ENCODE assay signal across 29 cellular contexts in the genomic region with DNA sequence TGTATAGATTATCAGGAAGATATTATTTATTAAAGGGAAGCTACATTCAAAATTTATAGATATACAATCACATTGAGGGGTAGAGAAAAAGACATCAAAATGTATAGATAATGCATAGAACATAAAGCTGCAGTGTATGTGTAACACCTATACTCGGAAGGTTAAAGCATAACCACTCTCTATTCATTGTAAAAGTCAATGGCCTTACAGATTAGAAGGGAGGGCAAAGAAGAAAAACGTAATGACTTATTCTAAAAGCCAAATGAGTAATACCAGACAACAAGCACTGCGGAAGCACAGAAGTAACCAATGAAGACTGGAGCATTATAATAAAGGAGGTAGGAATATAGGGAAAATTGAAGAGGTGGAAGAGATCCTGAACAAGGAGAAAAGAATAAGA.
"Had no signal": no experiment of that assay in that cellular context is flagged by ENCODE, and none has a peak within 500 bp of the region (broad histone marks: within the 10 kb centered on the region; RNA-seq: fewer than 3 reads in every experiment).

No MANE protein-coding gene starts in this region.

- H3K4me1 Mint-ChIP-seq: WTC11 had no signal

- H3K9me3 Mint-ChIP-seq: activated naive CD4-positive, alpha-beta T cell treated with anti-CD3 and anti-CD28 coated beads, Interleukin-2, amount 50 U/mL, for 72 hours; activated T-helper 1 cell treated with anti-CD3 and anti-CD28 coated beads, Interleukin-12 subunit alpha, Interleukin-12 subunit beta, Interleukin-2, Interleukin-4 antibody, amounts not matched to agents 30 ng/mL and 10 ng/mL and 1 ng/mL, durations not matched to agents 14 hours and 24 hours and 36 hours; nephron progenitor cell; stimulated activated naive CD8-positive, alpha-beta T cell treated with anti-CD3 and anti-CD28 coated beads, Interleukin-15, amount 100 ng/mL, for 72 hours; type B pancreatic cell; WTC11 had no signal

- H3K27me3 ChIP-seq: adrenal gland, body of pancreas, dorsolateral prefrontal cortex, ovary, uterus had no signal

- H3K4me1 ChIP-seq: adrenal gland, body of pancreas, uterus had no signal

- H3K27ac ChIP-seq: adrenal gland, body of pancreas, coronary artery, left ventricle myocardium inferior, ovary, skin epidermis, uterus had no signal

- H3K27ac Mint-ChIP-seq: activated T-helper 1 cell treated with anti-CD3 and anti-CD28 coated beads, Interleukin-12 subunit alpha, Interleukin-12 subunit beta, Interleukin-2, Interleukin-4 antibody, amounts not matched to agents 30 ng/mL and 10 ng/mL and 1 ng/mL, durations not matched to agents 14 hours and 24 hours and 36 hours; nephron progenitor cell; progenitor cell of endocrine pancreas; type B pancreatic cell; WTC11 had no signal

- H3K9me3 ChIP-seq: adrenal gland, body of pancreas, left ventricle myocardium inferior, ovary, uterus had no signal

- H3K27me3 Mint-ChIP-seq: progenitor cell of endocrine pancreas; stimulated activated naive CD8-positive, alpha-beta T cell treated with anti-CD3 and anti-CD28 coated beads, Interleukin-15, amount 100 ng/mL, for 72 hours; type B pancreatic cell had no signal

- ATAC-seq: body of pancreas; sciatic nerve; stimulated activated naive CD8-positive, alpha-beta T cell treated with anti-CD3 and anti-CD28 coated beads, Interleukin-15, amount 100 ng/mL, for 72 hours; WTC11 had no signal

- H3K4me3 ChIP-seq: adrenal gland, body of pancreas, coronary artery, dorsolateral prefrontal cortex, left ventricle myocardium inferior, lung, ovary, skin epidermis, uterus had no signal

- DNase-seq: activated CD4-positive, alpha-beta T cell treated with anti-CD3 and anti-CD28 coated beads, Interleukin-2, amount 50 U/mL, for 1 hour; activated gamma-delta T cell treated with Interleukin-2 at 50 U/mL for 16 hours; activated T-cell treated with anti-CD3 and anti-CD28 coated beads for 4 hours; adrenal gland; aorta; body of pancreas; cerebellar nuclear complex; dorsolateral prefrontal cortex; effector memory CD4-positive, alpha-beta T cell; islet precursor cell; left ventricle myocardium inferior; mesendoderm; nephron progenitor cell; ovary; stimulated activated CD4-positive, alpha-beta T cell treated with anti-CD3 and anti-CD28 coated beads, Interleukin-12 subunit alpha, Interleukin-12 subunit beta, amount 100 ng/mL, for 4 hours; stimulated activated CD4-positive, alpha-beta T cell treated with anti-CD3 and anti-CD28 coated beads, Interleukin-4, amount 100 ng/mL, for 1 hour; stimulated activated naive CD8-positive, alpha-beta T cell treated with anti-CD3 and anti-CD28 coated beads, Interleukin-15, amount 100 ng/mL, for 72 hours; substantia nigra; T-helper 2 cell; uterus had no signal

- H3K36me3 ChIP-seq: ovary, uterus had no signal

- H3K4me3 Mint-ChIP-seq: activated T-helper 1 cell treated with anti-CD3 and anti-CD28 coated beads, Interleukin-12 subunit alpha, Interleukin-12 subunit beta, Interleukin-2, Interleukin-4 antibody, amounts not matched to agents 30 ng/mL and 10 ng/mL and 1 ng/mL, durations not matched to agents 14 hours and 24 hours and 36 hours; nephron progenitor cell; type B pancreatic cell; WTC11 had no signal
